ENCODE assay signal across 9 cellular contexts in the genomic region with DNA sequence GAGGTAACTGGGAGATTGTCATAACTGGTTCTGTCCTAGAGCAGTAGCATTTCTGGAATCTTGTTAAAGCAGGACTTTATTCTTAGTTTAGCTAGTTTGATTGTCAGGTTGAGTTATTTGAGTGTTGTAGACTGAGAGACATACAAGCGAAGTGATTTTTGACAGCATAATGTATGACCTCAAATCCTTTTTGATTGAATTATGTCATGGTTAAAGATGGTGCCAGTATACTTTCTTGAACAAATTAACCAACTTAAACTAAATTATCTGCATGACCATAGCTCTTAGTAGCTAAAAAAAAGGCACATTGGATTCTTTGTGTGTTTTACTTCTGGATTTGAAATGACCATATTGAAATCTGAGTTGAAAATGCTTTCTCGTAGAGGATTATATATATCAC.
"Had no signal": no experiment of that assay in that cellular context is flagged by ENCODE, and none has a peak within 500 bp of the region (broad histone marks: within the 10 kb centered on the region; RNA-seq: fewer than 3 reads in every experiment).

No MANE protein-coding gene starts in this region.

- H3K36me3 ChIP-seq: HAP-1 had no signal

- H2AFZ ChIP-seq: GM23338 had no signal

- ATAC-seq: GM23338, HCT116, HepG2 had no signal

- H3K4me1 Mint-ChIP-seq: GM23338, IgD-negative memory B cell had no signal

- DNase-seq: HFFc6 had no signal

- FAIRE-seq: H1, H54, HepG2 had no signal

- H3K27ac ChIP-seq: HL-60 had no signal

- H3K27ac Mint-ChIP-seq: GM23338, HFFc6, IgD-negative memory B cell had no signal

- H3K36me3 Mint-ChIP-seq: IgD-negative memory B cell had no signal

- H3K4me2 ChIP-seq: GM23338 had no signal

- H3K4me1 ChIP-seq: HAP-1 had no signal

- H3K9me3 ChIP-seq: HAP-1 had no signal

- H3K4me3 ChIP-seq: GM23338, HAP-1 had no signal

- H3K27me3 Mint-ChIP-seq: IgD-negative memory B cell had no signal

- H3K4me3 Mint-ChIP-seq: GM23338, HFFc6, IgD-negative memory B cell had no signal
